Comparison of ENCODE assay signal across 1 cellular context in the genomic region with DNA sequence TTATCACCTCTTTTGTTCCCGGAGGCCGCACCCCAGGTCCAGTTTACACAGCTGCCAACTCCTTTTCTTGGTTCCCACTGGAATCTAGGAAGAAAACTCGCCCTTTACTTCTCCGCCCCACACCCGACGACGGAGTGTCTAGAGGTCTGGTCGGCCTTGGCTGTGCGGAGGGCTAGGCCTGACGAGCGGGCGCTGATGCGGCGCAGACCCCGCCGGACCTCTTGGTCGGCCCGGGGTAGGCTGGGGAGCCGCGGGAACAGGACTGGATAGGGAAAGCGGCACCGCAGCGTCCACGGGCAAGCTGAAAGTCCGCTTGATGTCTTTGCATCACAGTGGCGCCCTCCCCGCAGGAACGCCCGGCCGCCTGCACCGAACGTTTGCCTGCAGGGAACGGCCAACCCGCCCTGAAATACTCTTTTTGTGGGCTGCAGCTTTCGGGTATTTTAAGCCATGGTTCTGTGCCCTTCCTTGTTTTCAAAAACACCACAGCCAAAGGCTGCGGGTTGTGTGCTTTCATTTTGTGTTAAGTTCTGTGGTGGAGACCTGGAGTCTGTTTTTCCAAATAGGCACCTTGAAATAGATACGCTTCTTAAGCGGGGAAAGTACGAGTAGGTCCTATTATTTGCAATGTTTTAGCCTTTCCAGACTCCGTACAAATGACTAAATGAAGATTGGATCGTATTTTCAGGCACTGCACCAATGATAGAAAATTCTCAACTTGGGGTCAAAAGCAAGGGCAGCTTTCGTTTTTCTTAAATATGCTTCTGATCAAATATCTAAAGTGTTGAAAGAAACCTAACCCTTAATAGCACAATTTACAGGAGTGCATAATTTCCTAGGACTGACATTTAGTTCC.
TF ChIP-seq lines count a peak whose summit lies in the region.

No MANE protein-coding gene starts in this region.

TF ChIP-seq in H1, 55 proteins besides CTCF, POLR2A, EP300 and RAD21:
- TF ChIP-seq SIX5 (IDR thresholded peaks at IDR 0.05; ENCODE audit: low read depth, low read length) (no peak), TEAD4 (IDR thresholded peaks at IDR 0.05; ENCODE audit: low read depth, low read length) (peak; percentile 66), SIN3A (conservative IDR thresholded peaks at IDR 0.05 in 1 of 2, IDR thresholded peaks at IDR 0.05 in 1 of 2; ENCODE audit: low read depth in 1 of 2, low read length in 2 of 2) (peak in 1 of 2 experiments; percentile 16; a peak in 2 of 4 replicates), TBP (IDR thresholded peaks at IDR 0.05; ENCODE audit: low read depth, low read length) (no peak; the same call in 1 of the 2 replicates), PHF8 (conservative IDR thresholded peaks at IDR 0.05; ENCODE audit: low read depth, low read length) (peak; percentile 53), RFX5 (IDR thresholded peaks at IDR 0.05; ENCODE audit: borderline replicate concordance, low read depth, low read length) (no peak), TAF7 (optimal IDR thresholded peaks at IDR 0.05; ENCODE audit: borderline replicate concordance, low read depth, low read length) (no peak), SRF (IDR thresholded peaks at IDR 0.05; ENCODE audit: low read depth, low read length) (no peak), RBBP5 (IDR thresholded peaks at IDR 0.05; ENCODE audit: borderline replicate concordance, low read depth, low read length) (peak; percentile 80; the same call in 1 of the 2 replicates), CTBP2 (IDR thresholded peaks at IDR 0.05; ENCODE audit: borderline replicate concordance, insufficient read depth, insufficient read length, low read length) (no peak), SAP30 (IDR thresholded peaks at IDR 0.05; ENCODE audit: insufficient read depth, insufficient replicate concordance, low read length) (peak; percentile 29), SP2 (IDR thresholded peaks at IDR 0.05; ENCODE audit: low read length) (no peak), ASH2L (IDR thresholded peaks at IDR 0.05; ENCODE audit: low read length) (peak; percentile 57), NRF1 (IDR thresholded peaks at IDR 0.05; ENCODE audit: low read depth, low read length) (no peak), KDM4A (IDR thresholded peaks at IDR 0.05; ENCODE audit: low read depth, low read length, severe bottlenecking) (peak; percentile 34)
- TF ChIP-seq, protein P1, sequence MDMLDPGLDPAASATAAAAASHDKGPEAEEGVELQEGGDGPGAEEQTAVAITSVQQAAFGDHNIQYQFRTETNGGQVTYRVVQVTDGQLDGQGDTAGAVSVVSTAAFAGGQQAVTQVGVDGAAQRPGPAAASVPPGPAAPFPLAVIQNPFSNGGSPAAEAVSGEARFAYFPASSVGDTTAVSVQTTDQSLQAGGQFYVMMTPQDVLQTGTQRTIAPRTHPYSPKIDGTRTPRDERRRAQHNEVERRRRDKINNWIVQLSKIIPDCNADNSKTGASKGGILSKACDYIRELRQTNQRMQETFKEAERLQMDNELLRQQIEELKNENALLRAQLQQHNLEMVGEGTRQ (IDR thresholded peaks at IDR 0.05; ENCODE audit: low read length), result no peak
- TF ChIP-seq, protein P2, sequence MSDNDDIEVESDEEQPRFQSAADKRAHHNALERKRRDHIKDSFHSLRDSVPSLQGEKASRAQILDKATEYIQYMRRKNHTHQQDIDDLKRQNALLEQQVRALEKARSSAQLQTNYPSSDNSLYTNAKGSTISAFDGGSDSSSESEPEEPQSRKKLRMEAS (IDR thresholded peaks at IDR 0.05), result no peak
